Comparison of ENCODE assay signal across 1 cellular context in the genomic region with DNA sequence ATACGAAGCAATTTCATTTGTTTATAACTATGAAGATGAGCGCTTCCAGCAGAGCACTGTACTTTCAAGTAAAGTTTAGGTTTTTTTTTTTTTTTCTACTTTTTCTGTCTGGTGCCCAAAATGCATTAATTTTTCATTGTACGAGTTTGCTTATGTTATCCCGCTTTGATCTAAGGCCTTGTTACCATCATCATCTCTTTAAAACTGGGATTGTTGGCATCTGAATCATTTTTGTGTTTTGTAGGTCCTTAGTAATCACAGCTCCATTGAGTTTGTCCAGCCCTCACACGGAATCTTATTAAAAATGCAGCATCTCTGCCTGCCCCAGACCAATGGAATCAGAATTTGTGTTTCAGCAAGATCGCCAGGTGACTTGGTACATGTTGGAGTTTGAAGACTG.
TF ChIP-seq lines count a peak whose summit lies in the region.

No MANE protein-coding gene starts in this region.

TF ChIP-seq in IMR-90, 13 proteins besides CTCF, POLR2A, EP300 and RAD21:
- no peak for TF ChIP-seq MAFK (IDR thresholded peaks at IDR 0.05; ENCODE audit: low read depth, low read length)
TF ChIP-seq in IMR-90: peak in this region for 0.
